ENCODE assay signal across 8 cellular contexts in genomic region chrX:18425199-18426003, GRCh38. TPM values are rescaled to one million over a fixed set of nuclear protein-coding genes. Genes with fewer than 3 reads are reported as not detected.
DNase-seq lines count a peak whose midpoint lies in the region; ATAC-seq and TF ChIP-seq lines count a peak whose summit lies in the region.

Gene CDKL5 (plus strand): TSS chrX:18425608. CDS start chrX:18507097, 81,489 bp downstream.

- H3K27ac ChIP-seq in transverse colon: peak within 1 kb of the TSS; percentile 70 to 89 (median 86)

- H3K36me3 ChIP-seq in transverse colon: no peaks in the 10 kb centered on the region

- peaks cover 16% of the 10 kb centered on the region for H3K27me3 Mint-ChIP-seq in T-helper 1 cell treated with Interleukin-12 subunit alpha and Interleukin-12 subunit beta and Interleukin-4 antibody, amounts not matched to agents 30 μg/mL and 1 μg/mL, for 36 hours (ENCODE audit: low read depth)

- no peak for TF ChIP-seq EP300 in transverse colon (IDR thresholded peaks at IDR 0.05; ENCODE audit: low read depth)

- no peaks in the 10 kb centered on the region for H3K9me3 Mint-ChIP-seq in T-helper 1 cell treated with Interleukin-12 subunit alpha and Interleukin-12 subunit beta and Interleukin-4 antibody, amounts not matched to agents 30 μg/mL and 1 μg/mL, for 36 hours

- ATAC-seq in HG02885 (IDR thresholded peaks at IDR 0.05; ENCODE audit: poor library complexity, unreplicated experiment) (peak; percentile 92), left cardiac atrium (peak; percentile 97 to 99)

- TF ChIP-seq CTCF in GM13976 (IDR thresholded peaks at IDR 0.05; ENCODE audit: borderline replicate concordance, control extremely low read depth, extremely low read depth, insufficient read depth, missing control alignments) (no peak), transverse colon (IDR thresholded peaks at IDR 0.05) (no peak)

- H3K27me3 ChIP-seq in transverse colon: no peaks in the 10 kb centered on the region

- peaks cover 0 to 4% (median 0%) of the 10 kb centered on the region in 4 donors for H3K4me1 ChIP-seq in transverse colon

- no peaks in the 10 kb centered on the region for H3K36me3 Mint-ChIP-seq in T-helper 1 cell treated with Interleukin-12 subunit alpha and Interleukin-12 subunit beta and Interleukin-4 antibody, amounts not matched to agents 30 μg/mL and 1 μg/mL, for 36 hours (ENCODE audit: low read depth)

- H3K4me1 Mint-ChIP-seq in T-helper 1 cell treated with Interleukin-12 subunit alpha and Interleukin-12 subunit beta and Interleukin-4 antibody, amounts not matched to agents 30 μg/mL and 1 μg/mL, for 36 hours (ENCODE audit: low read depth): peaks cover 5% of the 10 kb centered on the region

- no peaks in the 10 kb centered on the region for H3K9me3 ChIP-seq in transverse colon

- intact Hi-C loops in left cardiac atrium (cut with DNase I) (loop anchor here in 1 of 2 donors (10.0 kb wide), 1 partner anchor 169 kb away; no protein-coding TSS in a partner anchor), transverse colon (cut with DNase I; ENCODE audit: low total_unique reads) (no loop called here)

- DNase-seq in GM13976 (ENCODE audit: low spot score): peak; percentile 90
- DNase-seq in NCI-H1694 (lab: John Stamatoyannopoulos, UW): peak; percentile 83
- DNase-seq in amygdala (lab: John Stamatoyannopoulos, UW): peak; percentile 5 to 97 (median 91)
- DNase-seq in left cardiac atrium: peak; percentile 98
- peak; percentile 95 for DNase-seq in pons (ENCODE audit: low spot score)
- DNase-seq in transverse colon: peak; percentile 97

- in situ Hi-C loops in GM13976 (cut with MboI; ENCODE audit: low sequenced_read_pairs, unreplicated experiment): loop anchor here (10.0 kb wide), 1 partner anchor 469 kb away; no protein-coding TSS in a partner anchor
- in situ Hi-C loops in transverse colon (cut with MboI; ENCODE audit: low pct_ligation_motif_present in 1 of 4, low pct_unique_long_range_greater_than_20kb in 1 of 4, low sequenced_read_pairs in 3 of 4): no loop called here

- peak within 1 kb of the TSS; percentile 86 for H3K4me3 Mint-ChIP-seq in T-helper 1 cell treated with Interleukin-12 subunit alpha and Interleukin-12 subunit beta and Interleukin-4 antibody, amounts not matched to agents 30 μg/mL and 1 μg/mL, for 36 hours

- peak within 1 kb of the TSS; percentile 71 to 98 (median 88) for H3K4me3 ChIP-seq in transverse colon

- H3K27ac Mint-ChIP-seq in T-helper 1 cell treated with Interleukin-12 subunit alpha and Interleukin-12 subunit beta and Interleukin-4 antibody, amounts not matched to agents 30 μg/mL and 1 μg/mL, for 36 hours: peak within 1 kb of the TSS; percentile 62

- WGBS in transverse colon (ENCODE audit: low coverage in 1 of 2), 2 donors: 46% methylated on average over 50 of the region's 79 CpGs; no CpG with 5 or more reads in 1 of the 2 donors

- TF ChIP-seq POLR2A in transverse colon (IDR thresholded peaks at IDR 0.05): peak; percentile 66

RNA-seq across cellular contexts. Expression of gene CDKL5, which starts in this region (rescaled TPM):
- total RNA-seq in left cardiac atrium: 1 to 10 TPM; 8.1 to 8.3 TPM
- total RNA-seq in transverse colon: 1 to 10 TPM in 3 of 4 donors, under 1 TPM in 1; 0.75 to 4.8 (median 3.5) TPM

Comparison
In these comparisons a context has a peak if more than half of its experiments do, and no peak if none do; other contexts are left out.
1. Peak in every context shown above with its lines: DNase-seq, ATAC-seq, H3K4me3 ChIP-seq and H3K27ac ChIP-seq.